Comparison of ENCODE assay signal across 1 cellular context in genomic region chr1:197902454-197903195, GRCh38.
TF ChIP-seq lines count a peak whose summit lies in the region.

Gene C1orf53, plus strand, starts transcription at chr1:197902630. Its CDS starts 20 bp downstream, at chr1:197902650.

TF ChIP-seq in HepG2, 621 proteins besides CTCF, POLR2A, EP300 and RAD21 (continued from another document and continues in another):
- TF ChIP-seq ZBTB4 (CRISPR knock-in tag; IDR thresholded peaks at IDR 0.05; ENCODE audit: borderline replicate concordance), result no peak
- TF ChIP-seq AHDC1 (CRISPR knock-in tag; IDR thresholded peaks at IDR 0.05; ENCODE audit: borderline replicate concordance), result 0 out of 2 replicates have a peak, but pooled peaks have one; percentile 26
- TF ChIP-seq, protein P1, sequence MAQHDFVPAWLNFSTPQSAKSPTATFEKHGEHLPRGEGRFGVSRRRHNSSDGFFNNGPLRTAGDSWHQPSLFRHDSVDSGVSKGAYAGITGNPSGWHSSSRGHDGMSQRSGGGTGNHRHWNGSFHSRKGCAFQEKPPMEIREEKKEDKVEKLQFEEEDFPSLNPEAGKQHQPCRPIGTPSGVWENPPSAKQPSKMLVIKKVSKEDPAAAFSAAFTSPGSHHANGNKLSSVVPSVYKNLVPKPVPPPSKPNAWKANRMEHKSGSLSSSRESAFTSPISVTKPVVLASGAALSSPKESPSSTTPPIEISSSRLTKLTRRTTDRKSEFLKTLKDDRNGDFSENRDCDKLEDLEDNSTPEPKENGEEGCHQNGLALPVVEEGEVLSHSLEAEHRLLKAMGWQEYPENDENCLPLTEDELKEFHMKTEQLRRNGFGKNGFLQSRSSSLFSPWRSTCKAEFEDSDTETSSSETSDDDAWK (CRISPR knock-in tag; IDR thresholded peaks at IDR 0.05), result no peak
- TF ChIP-seq, protein P2, sequence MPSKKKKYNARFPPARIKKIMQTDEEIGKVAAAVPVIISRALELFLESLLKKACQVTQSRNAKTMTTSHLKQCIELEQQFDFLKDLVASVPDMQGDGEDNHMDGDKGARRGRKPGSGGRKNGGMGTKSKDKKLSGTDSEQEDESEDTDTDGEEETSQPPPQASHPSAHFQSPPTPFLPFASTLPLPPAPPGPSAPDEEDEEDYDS (CRISPR knock-in tag; IDR thresholded peaks at IDR 0.05), result no peak; the same call in 1 of the 2 replicates
- TF ChIP-seq CEBPG (CRISPR knock-in tag; IDR thresholded peaks at IDR 0.05), result no peak
- peak; percentile 20; the same call in 1 of the 2 replicates for TF ChIP-seq ZNF619 (CRISPR knock-in tag; IDR thresholded peaks at IDR 0.05)
- TF ChIP-seq NFE2L1 (CRISPR knock-in tag; IDR thresholded peaks at IDR 0.05; ENCODE audit: borderline replicate concordance), result no peak
- peak; percentile 76; the same call in 1 of the 2 replicates for TF ChIP-seq EEA1 (CRISPR knock-in tag; IDR thresholded peaks at IDR 0.05; ENCODE audit: borderline replicate concordance)
- no peak for TF ChIP-seq ZNF383 (CRISPR knock-in tag; IDR thresholded peaks at IDR 0.05; ENCODE audit: borderline replicate concordance)
- TF ChIP-seq, protein P3, sequence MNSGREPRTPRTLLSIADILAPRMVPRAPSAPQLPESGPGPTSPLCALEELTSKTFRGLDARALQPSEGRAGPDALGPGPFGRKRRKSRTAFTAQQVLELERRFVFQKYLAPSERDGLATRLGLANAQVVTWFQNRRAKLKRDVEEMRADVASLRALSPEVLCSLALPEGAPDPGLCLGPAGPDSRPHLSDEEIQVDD (CRISPR knock-in tag; IDR thresholded peaks at IDR 0.05; ENCODE audit: borderline replicate concordance), result peak; percentile 60; the same call in 1 of the 2 replicates
- TF ChIP-seq ZKSCAN8 (CRISPR knock-in tag; IDR thresholded peaks at IDR 0.05; ENCODE audit: borderline replicate concordance), result peak; percentile 55; the same call in 1 of the 2 replicates
- peak; percentile 51; the same call in 1 of the 2 replicates for TF ChIP-seq GMEB2 (CRISPR knock-in tag; IDR thresholded peaks at IDR 0.05; ENCODE audit: low read depth)
- no peak for TF ChIP-seq ZNF530 (CRISPR knock-in tag; IDR thresholded peaks at IDR 0.05; ENCODE audit: low read depth)
- TF ChIP-seq ZNF850 (CRISPR knock-in tag; conservative IDR thresholded peaks at IDR 0.05), result peak; percentile 75; the same call in 1 of the 2 replicates
- no peak for TF ChIP-seq ZNF513 (CRISPR knock-in tag; conservative IDR thresholded peaks at IDR 0.05)
- TF ChIP-seq GATAD1 (CRISPR knock-in tag; IDR thresholded peaks at IDR 0.05), result peak; percentile 67
- TF ChIP-seq ELF3 (CRISPR knock-in tag; IDR thresholded peaks at IDR 0.05), result peak; percentile 47
- TF ChIP-seq, protein P4, sequence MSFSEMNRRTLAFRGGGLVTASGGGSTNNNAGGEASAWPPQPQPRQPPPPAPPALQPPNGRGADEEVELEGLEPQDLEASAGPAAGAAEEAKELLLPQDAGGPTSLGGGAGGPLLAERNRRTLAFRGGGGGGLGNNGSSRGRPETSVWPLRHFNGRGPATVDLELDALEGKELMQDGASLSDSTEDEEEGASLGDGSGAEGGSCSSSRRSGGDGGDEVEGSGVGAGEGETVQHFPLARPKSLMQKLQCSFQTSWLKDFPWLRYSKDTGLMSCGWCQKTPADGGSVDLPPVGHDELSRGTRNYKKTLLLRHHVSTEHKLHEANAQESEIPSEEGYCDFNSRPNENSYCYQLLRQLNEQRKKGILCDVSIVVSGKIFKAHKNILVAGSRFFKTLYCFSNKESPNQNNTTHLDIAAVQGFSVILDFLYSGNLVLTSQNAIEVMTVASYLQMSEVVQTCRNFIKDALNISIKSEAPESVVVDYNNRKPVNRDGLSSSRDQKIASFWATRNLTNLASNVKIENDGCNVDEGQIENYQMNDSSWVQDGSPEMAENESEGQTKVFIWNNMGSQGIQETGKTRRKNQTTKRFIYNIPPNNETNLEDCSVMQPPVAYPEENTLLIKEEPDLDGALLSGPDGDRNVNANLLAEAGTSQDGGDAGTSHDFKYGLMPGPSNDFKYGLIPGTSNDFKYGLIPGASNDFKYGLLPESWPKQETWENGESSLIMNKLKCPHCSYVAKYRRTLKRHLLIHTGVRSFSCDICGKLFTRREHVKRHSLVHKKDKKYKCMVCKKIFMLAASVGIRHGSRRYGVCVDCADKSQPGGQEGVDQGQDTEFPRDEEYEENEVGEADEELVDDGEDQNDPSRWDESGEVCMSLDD (CRISPR knock-in tag; IDR thresholded peaks at IDR 0.05; ENCODE audit: borderline replicate concordance), result no peak; the same call in 1 of the 2 replicates
- peak; percentile 22; the same call in 1 of the 2 replicates for TF ChIP-seq MEF2D (CRISPR knock-in tag; IDR thresholded peaks at IDR 0.05)
- peak; percentile 95 for TF ChIP-seq ZNF563 (CRISPR knock-in tag; IDR thresholded peaks at IDR 0.05)
- no peak for TF ChIP-seq NR2F2 (IDR thresholded peaks at IDR 0.05; ENCODE audit: borderline replicate concordance, low read depth)
- 0 out of 2 replicates have a peak, but pooled peaks have one; percentile 1 for TF ChIP-seq STAG1 (CRISPR knock-in tag; IDR thresholded peaks at IDR 0.05)
- no peak; the same call in 1 of the 2 replicates for TF ChIP-seq DZIP1 (CRISPR knock-in tag; IDR thresholded peaks at IDR 0.05)
- TF ChIP-seq ZNF124 (CRISPR knock-in tag; IDR thresholded peaks at IDR 0.05), result peak; percentile 67; the same call in 1 of the 2 replicates
- no peak for TF ChIP-seq RBM39 (IDR thresholded peaks at IDR 0.05; ENCODE audit: low read depth, low read length, poor library complexity, severe bottlenecking)
- TF ChIP-seq ZNF556 (CRISPR knock-in tag; IDR thresholded peaks at IDR 0.05; ENCODE audit: borderline replicate concordance), result peak; percentile 80; the same call in 1 of the 2 replicates
- TF ChIP-seq, protein P5, sequence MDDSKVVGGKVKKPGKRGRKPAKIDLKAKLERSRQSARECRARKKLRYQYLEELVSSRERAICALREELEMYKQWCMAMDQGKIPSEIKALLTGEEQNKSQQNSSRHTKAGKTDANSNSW (CRISPR knock-in tag; IDR thresholded peaks at IDR 0.05; ENCODE audit: borderline replicate concordance), result peak; percentile 72; the same call in 1 of the 2 replicates
- no peak for TF ChIP-seq NAIF1 (CRISPR knock-in tag; IDR thresholded peaks at IDR 0.05; ENCODE audit: borderline replicate concordance)
- TF ChIP-seq TRIM24 (CRISPR knock-in tag; IDR thresholded peaks at IDR 0.05), result no peak
- peak; percentile 34 for TF ChIP-seq FOXO1 (CRISPR knock-in tag; IDR thresholded peaks at IDR 0.05)
- no peak; the same call in 1 of the 2 replicates for TF ChIP-seq TCF7 (IDR thresholded peaks at IDR 0.05; ENCODE audit: low read depth)
- TF ChIP-seq, protein P6, sequence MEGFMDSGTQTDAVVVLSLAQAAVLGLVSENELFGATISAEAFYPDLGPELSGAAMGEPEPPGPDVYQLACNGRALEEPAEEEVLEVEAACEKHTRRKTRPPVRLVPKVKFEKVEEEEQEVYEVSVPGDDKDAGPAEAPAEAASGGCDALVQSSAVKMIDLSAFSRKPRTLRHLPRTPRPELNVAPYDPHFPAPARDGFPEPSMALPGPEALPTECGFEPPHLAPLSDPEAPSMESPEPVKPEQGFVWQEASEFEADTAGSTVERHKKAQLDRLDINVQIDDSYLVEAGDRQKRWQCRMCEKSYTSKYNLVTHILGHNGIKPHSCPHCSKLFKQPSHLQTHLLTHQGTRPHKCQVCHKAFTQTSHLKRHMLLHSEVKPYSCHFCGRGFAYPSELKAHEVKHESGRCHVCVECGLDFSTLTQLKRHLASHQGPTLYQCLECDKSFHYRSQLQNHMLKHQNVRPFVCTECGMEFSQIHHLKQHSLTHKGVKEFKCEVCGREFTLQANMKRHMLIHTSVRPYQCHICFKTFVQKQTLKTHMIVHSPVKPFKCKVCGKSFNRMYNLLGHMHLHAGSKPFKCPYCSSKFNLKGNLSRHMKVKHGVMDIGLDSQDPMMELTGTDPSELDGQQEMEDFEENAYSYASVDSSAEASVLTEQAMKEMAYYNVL (CRISPR knock-in tag; IDR thresholded peaks at IDR 0.05; ENCODE audit: borderline replicate concordance), result no peak
- TF ChIP-seq KDM6A (CRISPR knock-in tag; IDR thresholded peaks at IDR 0.05; ENCODE audit: low read depth), result no peak
